Comparison of ENCODE assay signal across 30 cellular contexts in the genomic region with DNA sequence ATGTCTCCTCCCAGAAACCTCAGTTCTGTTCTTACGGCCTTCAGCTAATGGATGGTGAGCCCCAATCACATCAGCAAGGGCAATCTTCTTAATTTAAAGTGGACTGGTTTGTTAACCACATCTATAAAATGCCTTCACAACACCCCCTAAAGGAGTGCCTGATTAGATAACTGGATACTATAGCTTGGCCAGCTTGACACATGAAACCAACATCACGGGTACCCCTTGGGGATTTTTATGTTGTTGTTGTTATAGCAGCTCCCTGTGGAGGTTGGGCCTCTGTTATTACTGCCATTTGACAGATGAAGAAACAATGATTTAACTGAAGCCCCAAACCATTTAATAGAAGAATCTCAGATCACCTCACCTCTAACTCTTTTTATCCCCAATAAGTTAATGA. TPM values are rescaled to one million over a fixed set of nuclear protein-coding genes. Genes with fewer than 3 reads are reported as not detected.
"Had no signal": no experiment of that assay in that cellular context is flagged by ENCODE, and none has a peak within 500 bp of the region (broad histone marks: within the 10 kb centered on the region; RNA-seq: fewer than 3 reads in every experiment).

No MANE protein-coding gene starts in this region.

- H3K27me3 ChIP-seq: ascending aorta, esophagus muscularis mucosa, stomach, transverse colon had no signal

- DNase-seq: activated CD4-positive, alpha-beta T cell treated with anti-CD3 and anti-CD28 coated beads for 4 hours; activated CD4-positive, alpha-beta T cell treated with anti-CD3 and anti-CD28 coated beads, Interleukin-2, amount 50 U/mL, for 48 hours; activated CD8-positive, alpha-beta memory T cell treated with anti-CD3 and anti-CD28 coated beads for 24 hours; activated gamma-delta T cell; activated naive CD4-positive, alpha-beta T cell treated with anti-CD3 and anti-CD28 coated beads, Interleukin-2, amount 10 ng/mL, durations not matched to agents 7 days and 5 days; activated naive CD8-positive, alpha-beta T cell treated with anti-CD3 and anti-CD28 coated beads, Interleukin-2, amount 10 ng/mL, durations not matched to agents 7 days and 5 days; central memory CD4-positive, alpha-beta T cell; effector CD4-positive, alpha-beta T cell; islet precursor cell; left cardiac atrium; naive thymus-derived CD4-positive, alpha-beta T cell; stimulated activated CD4-positive, alpha-beta T cell treated with anti-CD3 and anti-CD28 coated beads, Interleukin-1b, Interleukin-23, amount 100 ng/mL, for 48 hours; stimulated activated CD4-positive, alpha-beta T cell treated with anti-CD3 and anti-CD28 coated beads, Interleukin-4, amount 100 ng/mL, for 4 hours; stimulated activated CD8-positive, alpha-beta memory T cell treated with anti-CD3 and anti-CD28 coated beads, Interleukin-4, amount 100 ng/mL, for 48 hours; stimulated activated naive B cell treated with anti-CD40 and anti-IgM and Interleukin-4, amounts not matched to agents 10 μg/mL and 1 μg/mL and 100 μg/mL, for 72 hours; stomach; SW 1271; T-helper 9 cell; transverse colon had no signal

- H3K9me3 ChIP-seq: transverse colon had no signal

- H3K4me3 ChIP-seq: ascending aorta, esophagus muscularis mucosa, skin epidermis, stomach, transverse colon had no signal

- H3K36me3 ChIP-seq: ascending aorta, esophagus muscularis mucosa, stomach, transverse colon had no signal

- ATAC-seq: naive thymus-derived CD4-positive, alpha-beta T cell; stimulated activated naive B cell treated with anti-CD40 and anti-IgM and Interleukin-4, amounts not matched to agents 10 μg/mL and 1 μg/mL and 100 μg/mL, for 72 hours had no signal

- H3K27ac ChIP-seq: ascending aorta, stomach, VCaP had no signal

RNA-seq across cellular contexts. Expression of gene STRA8, which starts 26.8 kb away (rescaled TPM):
- total RNA-seq: activated naive CD8-positive, alpha-beta T cell treated with anti-CD3 and anti-CD28 coated beads, Interleukin-2, amount 10 ng/mL, durations not matched to agents 7 days and 5 days; activated T-helper 1 cell treated with anti-CD3 and anti-CD28 coated beads, Interleukin-12 subunit alpha, Interleukin-12 subunit beta, Interleukin-2, Interleukin-4 antibody, amounts not matched to agents 30 ng/mL and 10 ng/mL and 1 ng/mL, durations not matched to agents 14 hours and 24 hours and 36 hours; ascending aorta; esophagus muscularis mucosa; glomerular endothelial cell; left cardiac atrium; mesothelial cell of epicardium; naive thymus-derived CD4-positive, alpha-beta T cell; osteoblast; posterior vena cava; sciatic nerve; stomach; transverse colon; urinary bladder had no signal
- polyA plus RNA-seq: naive thymus-derived CD4-positive, alpha-beta T cell; stomach; urinary bladder had no signal
